ENCODE assay signal across 9 cellular contexts in the genomic region with DNA sequence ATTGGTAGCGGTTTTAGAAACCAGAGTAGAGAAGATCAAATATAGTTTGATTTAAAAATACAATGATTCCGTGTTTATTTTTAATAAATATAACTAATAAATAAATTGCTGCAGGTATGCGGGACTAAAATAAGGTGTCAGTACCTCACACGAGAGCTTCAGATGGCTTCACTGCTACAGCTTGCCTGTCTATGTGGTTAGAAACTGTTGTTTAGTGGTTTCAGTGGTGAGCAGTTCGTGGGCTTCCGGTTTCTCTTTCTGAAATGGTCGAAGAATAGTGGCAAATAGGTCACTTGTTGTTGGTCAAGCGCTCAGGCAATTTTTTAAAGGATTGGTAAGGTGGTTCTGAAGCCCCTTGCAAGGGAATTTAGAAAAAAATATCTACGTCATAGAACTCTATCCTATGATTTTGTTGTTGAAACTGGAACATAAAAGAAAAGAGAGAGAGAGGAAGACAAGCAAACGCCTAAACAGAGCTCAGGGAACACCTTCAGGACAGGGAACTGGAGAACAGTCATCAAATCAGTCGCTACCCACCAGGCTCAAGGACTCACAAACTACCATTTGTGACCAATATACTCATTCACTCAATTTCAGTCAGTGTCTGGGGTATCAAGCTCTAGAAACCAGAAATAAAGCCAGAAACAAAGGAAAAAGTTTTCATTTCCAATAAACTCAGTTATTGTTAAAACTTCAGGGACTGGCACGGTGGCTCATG. TPM values are rescaled to one million over a fixed set of nuclear protein-coding genes. Genes with fewer than 3 reads are reported as not detected.
DNase-seq lines count a peak whose midpoint lies in the region; ATAC-seq, FAIRE-seq and TF ChIP-seq lines count a peak whose summit lies in the region.
"Had no signal": no experiment of that assay in that cellular context is flagged by ENCODE, and none has a peak within 500 bp of the region (broad histone marks: within the 10 kb centered on the region; RNA-seq: fewer than 3 reads in every experiment).

No MANE protein-coding gene starts in this region.

- FAIRE-seq in A549 (lab: Jason Lieb, UNC) (no peak), D721Med (lab: Jason Lieb, UNC) (no peak)

- no peak for TF ChIP-seq CTCF in A549 (IDR thresholded peaks at IDR 0.05)
- no peak for TF ChIP-seq CTCF in D721Med (IDR thresholded peaks at IDR 0.05; ENCODE audit: insufficient read depth, missing control alignments)

- WGBS in A549 (ENCODE audit: missing lambda C conversion rate): 57% methylated on average over 12 of the region's 12 CpGs

- CTCF ChIA-PET in A549 (lab: Yijun Ruan, JAX): interaction anchor here (1.2 to 2.5 kb wide), 2 partner anchors 8 to 16 kb away, joined by 3 to 8 read pairs; no protein-coding TSS in a partner anchor

- POLR2A ChIA-PET in A549 (lab: Yijun Ruan, JAX): no interaction called here

- H3K4me1 ChIP-seq in A549: no peaks in the 10 kb centered on the region
- H3K4me1 ChIP-seq: parathyroid adenoma had no signal

- H3K27ac ChIP-seq in A549: no peak overlapping the region
- H3K27ac ChIP-seq: parathyroid adenoma had no signal

- DNase-seq in A549 (ENCODE audit: low read depth in 1 of 2, low spot score in 1 of 2) (no peak), GM19238 (ENCODE audit: insufficient read length, low spot score) (peak; percentile 19), COLO829 (ENCODE audit: low spot score) (no peak), UCSD-AML1 (lab: John Stamatoyannopoulos, UW; ENCODE audit: unreplicated experiment) (no peak), D721Med (ENCODE audit: insufficient read length, low spot score) (no peak), A172 (ENCODE audit: low spot score) (no peak)

- peak overlapping the region; percentile 28; the same call in 1 of the 3 replicates for H3K4me2 ChIP-seq in A549

- TF ChIP-seq POLR2A in A549 (IDR thresholded peaks at IDR 0.05; ENCODE audit: low read length): no peak

- ATAC-seq in A549 (no peak), HG03066 (IDR thresholded peaks at IDR 0.05; ENCODE audit: low read depth, unreplicated experiment) (peak; percentile 88), SK-N-SH treated with all-trans-retinoic acid at 6 μM for 48 hours (0 out of 3 replicates have a peak, but pooled peaks have one; percentile 53)

- no peaks in the 10 kb centered on the region for H3K9me3 ChIP-seq in A549

- no peak for TF ChIP-seq EP300 in A549 (IDR thresholded peaks at IDR 0.05)

- no peak for TF ChIP-seq RAD21 in A549 (conservative IDR thresholded peaks at IDR 0.05 in 1 of 2, IDR thresholded peaks at IDR 0.05 in 1 of 2)

- no peak overlapping the region for H3K4me3 ChIP-seq in A549

TF ChIP-seq in A549, 52 proteins besides CTCF, POLR2A, EP300 and RAD21 (continues in another document):
- TF ChIP-seq, protein P1, sequence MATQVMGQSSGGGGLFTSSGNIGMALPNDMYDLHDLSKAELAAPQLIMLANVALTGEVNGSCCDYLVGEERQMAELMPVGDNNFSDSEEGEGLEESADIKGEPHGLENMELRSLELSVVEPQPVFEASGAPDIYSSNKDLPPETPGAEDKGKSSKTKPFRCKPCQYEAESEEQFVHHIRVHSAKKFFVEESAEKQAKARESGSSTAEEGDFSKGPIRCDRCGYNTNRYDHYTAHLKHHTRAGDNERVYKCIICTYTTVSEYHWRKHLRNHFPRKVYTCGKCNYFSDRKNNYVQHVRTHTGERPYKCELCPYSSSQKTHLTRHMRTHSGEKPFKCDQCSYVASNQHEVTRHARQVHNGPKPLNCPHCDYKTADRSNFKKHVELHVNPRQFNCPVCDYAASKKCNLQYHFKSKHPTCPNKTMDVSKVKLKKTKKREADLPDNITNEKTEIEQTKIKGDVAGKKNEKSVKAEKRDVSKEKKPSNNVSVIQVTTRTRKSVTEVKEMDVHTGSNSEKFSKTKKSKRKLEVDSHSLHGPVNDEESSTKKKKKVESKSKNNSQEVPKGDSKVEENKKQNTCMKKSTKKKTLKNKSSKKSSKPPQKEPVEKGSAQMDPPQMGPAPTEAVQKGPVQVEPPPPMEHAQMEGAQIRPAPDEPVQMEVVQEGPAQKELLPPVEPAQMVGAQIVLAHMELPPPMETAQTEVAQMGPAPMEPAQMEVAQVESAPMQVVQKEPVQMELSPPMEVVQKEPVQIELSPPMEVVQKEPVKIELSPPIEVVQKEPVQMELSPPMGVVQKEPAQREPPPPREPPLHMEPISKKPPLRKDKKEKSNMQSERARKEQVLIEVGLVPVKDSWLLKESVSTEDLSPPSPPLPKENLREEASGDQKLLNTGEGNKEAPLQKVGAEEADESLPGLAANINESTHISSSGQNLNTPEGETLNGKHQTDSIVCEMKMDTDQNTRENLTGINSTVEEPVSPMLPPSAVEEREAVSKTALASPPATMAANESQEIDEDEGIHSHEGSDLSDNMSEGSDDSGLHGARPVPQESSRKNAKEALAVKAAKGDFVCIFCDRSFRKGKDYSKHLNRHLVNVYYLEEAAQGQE (IDR thresholded peaks at IDR 0.05): no peak
- TF ChIP-seq, protein P2, sequence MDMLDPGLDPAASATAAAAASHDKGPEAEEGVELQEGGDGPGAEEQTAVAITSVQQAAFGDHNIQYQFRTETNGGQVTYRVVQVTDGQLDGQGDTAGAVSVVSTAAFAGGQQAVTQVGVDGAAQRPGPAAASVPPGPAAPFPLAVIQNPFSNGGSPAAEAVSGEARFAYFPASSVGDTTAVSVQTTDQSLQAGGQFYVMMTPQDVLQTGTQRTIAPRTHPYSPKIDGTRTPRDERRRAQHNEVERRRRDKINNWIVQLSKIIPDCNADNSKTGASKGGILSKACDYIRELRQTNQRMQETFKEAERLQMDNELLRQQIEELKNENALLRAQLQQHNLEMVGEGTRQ (IDR thresholded peaks at IDR 0.05): no peak
- TF ChIP-seq RNF2 (IDR thresholded peaks at IDR 0.05; ENCODE audit: borderline replicate concordance, low read depth) (no peak), SMC3 (IDR thresholded peaks at IDR 0.05) (no peak), TP53 (CRISPR knock-in tag; IDR thresholded peaks at IDR 0.05) (no peak), KDM1A (IDR thresholded peaks at IDR 0.05; ENCODE audit: low read depth) (no peak), ZNF302 (CRISPR knock-in tag; IDR thresholded peaks at IDR 0.05) (no peak)

TF ChIP-seq in SK-N-SH treated with all-trans-retinoic acid at 6 μM for 48 hours, 23 proteins besides CTCF, POLR2A, EP300 and RAD21:
- no peak for TF ChIP-seq CSDC2 (CRISPR knock-in tag; IDR thresholded peaks at IDR 0.05)
- no peak for TF ChIP-seq ZNF565 (CRISPR knock-in tag; conservative IDR thresholded peaks at IDR 0.05; ENCODE audit: low read depth)
- no peak for TF ChIP-seq ZFP30 (CRISPR knock-in tag; IDR thresholded peaks at IDR 0.05)
- no peak for TF ChIP-seq TOX (CRISPR knock-in tag; IDR thresholded peaks at IDR 0.05; ENCODE audit: borderline replicate concordance)
- TF ChIP-seq ARNTL (CRISPR knock-in tag; IDR thresholded peaks at IDR 0.05; ENCODE audit: borderline replicate concordance, low read depth): no peak
- no peak for TF ChIP-seq ZFP3 (CRISPR knock-in tag; IDR thresholded peaks at IDR 0.05)
- TF ChIP-seq, protein P3, sequence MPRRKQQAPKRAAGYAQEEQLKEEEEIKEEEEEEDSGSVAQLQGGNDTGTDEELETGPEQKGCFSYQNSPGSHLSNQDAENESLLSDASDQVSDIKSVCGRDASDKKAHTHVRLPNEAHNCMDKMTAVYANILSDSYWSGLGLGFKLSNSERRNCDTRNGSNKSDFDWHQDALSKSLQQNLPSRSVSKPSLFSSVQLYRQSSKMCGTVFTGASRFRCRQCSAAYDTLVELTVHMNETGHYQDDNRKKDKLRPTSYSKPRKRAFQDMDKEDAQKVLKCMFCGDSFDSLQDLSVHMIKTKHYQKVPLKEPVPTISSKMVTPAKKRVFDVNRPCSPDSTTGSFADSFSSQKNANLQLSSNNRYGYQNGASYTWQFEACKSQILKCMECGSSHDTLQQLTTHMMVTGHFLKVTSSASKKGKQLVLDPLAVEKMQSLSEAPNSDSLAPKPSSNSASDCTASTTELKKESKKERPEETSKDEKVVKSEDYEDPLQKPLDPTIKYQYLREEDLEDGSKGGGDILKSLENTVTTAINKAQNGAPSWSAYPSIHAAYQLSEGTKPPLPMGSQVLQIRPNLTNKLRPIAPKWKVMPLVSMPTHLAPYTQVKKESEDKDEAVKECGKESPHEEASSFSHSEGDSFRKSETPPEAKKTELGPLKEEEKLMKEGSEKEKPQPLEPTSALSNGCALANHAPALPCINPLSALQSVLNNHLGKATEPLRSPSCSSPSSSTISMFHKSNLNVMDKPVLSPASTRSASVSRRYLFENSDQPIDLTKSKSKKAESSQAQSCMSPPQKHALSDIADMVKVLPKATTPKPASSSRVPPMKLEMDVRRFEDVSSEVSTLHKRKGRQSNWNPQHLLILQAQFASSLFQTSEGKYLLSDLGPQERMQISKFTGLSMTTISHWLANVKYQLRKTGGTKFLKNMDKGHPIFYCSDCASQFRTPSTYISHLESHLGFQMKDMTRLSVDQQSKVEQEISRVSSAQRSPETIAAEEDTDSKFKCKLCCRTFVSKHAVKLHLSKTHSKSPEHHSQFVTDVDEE (CRISPR knock-in tag; IDR thresholded peaks at IDR 0.05): no peak
- TF ChIP-seq, protein P4, sequence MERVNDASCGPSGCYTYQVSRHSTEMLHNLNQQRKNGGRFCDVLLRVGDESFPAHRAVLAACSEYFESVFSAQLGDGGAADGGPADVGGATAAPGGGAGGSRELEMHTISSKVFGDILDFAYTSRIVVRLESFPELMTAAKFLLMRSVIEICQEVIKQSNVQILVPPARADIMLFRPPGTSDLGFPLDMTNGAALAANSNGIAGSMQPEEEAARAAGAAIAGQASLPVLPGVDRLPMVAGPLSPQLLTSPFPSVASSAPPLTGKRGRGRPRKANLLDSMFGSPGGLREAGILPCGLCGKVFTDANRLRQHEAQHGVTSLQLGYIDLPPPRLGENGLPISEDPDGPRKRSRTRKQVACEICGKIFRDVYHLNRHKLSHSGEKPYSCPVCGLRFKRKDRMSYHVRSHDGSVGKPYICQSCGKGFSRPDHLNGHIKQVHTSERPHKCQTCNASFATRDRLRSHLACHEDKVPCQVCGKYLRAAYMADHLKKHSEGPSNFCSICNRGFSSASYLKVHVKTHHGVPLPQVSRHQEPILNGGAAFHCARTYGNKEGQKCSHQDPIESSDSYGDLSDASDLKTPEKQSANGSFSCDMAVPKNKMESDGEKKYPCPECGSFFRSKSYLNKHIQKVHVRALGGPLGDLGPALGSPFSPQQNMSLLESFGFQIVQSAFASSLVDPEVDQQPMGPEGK (CRISPR knock-in tag; IDR thresholded peaks at IDR 0.05; ENCODE audit: borderline replicate concordance): no peak
- no peak for TF ChIP-seq PPARA (CRISPR knock-in tag; IDR thresholded peaks at IDR 0.05; ENCODE audit: borderline replicate concordance)
- TF ChIP-seq ZC3H10 (CRISPR knock-in tag; IDR thresholded peaks at IDR 0.05): no peak
- TF ChIP-seq GLIS3 (CRISPR knock-in tag; IDR thresholded peaks at IDR 0.05): no peak

RNA-seq across cellular contexts. Expression of a gene that starts 31.3 kb away (rescaled TPM):
- polyA plus RNA-seq in A549 (2011; rRNA removed): 46.2 and 58.6 TPM in 2 replicates
- 15.8 and 20.2 TPM in 2 replicates for polyA plus RNA-seq in A549 (2012; cell fraction: cytosol; rRNA removed)
- 16.0 and 24.5 TPM in 2 replicates for polyA plus RNA-seq in A549 (2012; cell fraction: nucleus; rRNA removed)
- 28.7 to 37.8 TPM (median 35.9 TPM) in 3 replicates for polyA plus RNA-seq in A549 (2017; fragmentation: RNase III; extraction: RNeasy Plus Mini Kit Qiagen cat#74134 plus additional on column Dnase treatment)
- 37.6 and 47.5 TPM in 2 replicates for polyA minus RNA-seq in A549 (2011; rRNA and poly(A)+ RNA removed)
- total RNA-seq in A172 (2014; rRNA removed; shearing (Covaris generic)): 20.4 and 20.8 TPM in 2 replicates

Comparison
In these comparisons a context has a peak if more than half of its experiments do, and no peak if none do; other contexts are left out.
1. ATAC-seq: peak in HG03066 (single experiment) and SK-N-SH treated with all-trans-retinoic acid at 6 μM for 48 hours (single experiment); none in A549 (0 of 2).